ENCODE assay signal across 21 cellular contexts in genomic region chr9:136247947-136248637, GRCh38. TPM values are rescaled to one million over a fixed set of nuclear protein-coding genes. Genes with fewer than 3 reads are reported as not detected.
"Had no signal": no experiment of that assay in that cellular context is flagged by ENCODE, and none has a peak within 500 bp of the region (broad histone marks: within the 10 kb centered on the region; RNA-seq: fewer than 3 reads in every experiment).

No MANE protein-coding gene starts in this region.

- H3K9me3 ChIP-seq: colonic mucosa, lower lobe of right lung, transverse colon had no signal

- H3K9me3 Mint-ChIP-seq: activated naive CD8-positive, alpha-beta T cell treated with anti-CD3 and anti-CD28 coated beads for 36 hours; activated T-cell treated with anti-CD3 and anti-CD28 coated beads, Interleukin-2, amount 50 U/mL, for 4 hours; naive B cell; stimulated activated naive B cell treated with anti-CD40 and anti-IgM and Interleukin-4, amounts not matched to agents 10 μg/mL and 1 μg/mL and 100 μg/mL, for 72 hours had no signal

- H3K4me3 ChIP-seq: colonic mucosa, lower lobe of right lung, transverse colon had no signal

- H3K4me3 Mint-ChIP-seq: activated CD8-positive, alpha-beta memory T cell treated with anti-CD3 and anti-CD28 coated beads, Interleukin-2, amount 10 ng/mL, durations not matched to agents 7 days and 5 days; activated naive CD8-positive, alpha-beta T cell treated with anti-CD3 and anti-CD28 coated beads for 36 hours; activated T-cell treated with anti-CD3 and anti-CD28 coated beads, Interleukin-2, amount 50 U/mL, for 4 hours; stimulated activated naive B cell treated with anti-CD40 and anti-IgM and Interleukin-4, amounts not matched to agents 10 μg/mL and 1 μg/mL and 100 μg/mL, for 72 hours had no signal

- DNase-seq: activated CD4-positive, alpha-beta T cell treated with anti-CD3 and anti-CD28 coated beads, Interleukin-2, amount 50 U/mL, for 48 hours; activated CD4-positive, CD25-positive, alpha-beta regulatory T cell treated with anti-CD3 and anti-CD28 coated beads, Interleukin-2, amount 50 U/mL, for 72 hours; activated CD8-positive, alpha-beta memory T cell treated with anti-CD3 and anti-CD28 coated beads, Interleukin-2, amount 10 ng/mL, durations not matched to agents 7 days and 5 days; activated gamma-delta T cell treated with Interleukin-2 at 50 U/mL for 16 hours; activated naive CD8-positive, alpha-beta T cell treated with anti-CD3 and anti-CD28 coated beads for 36 hours; activated T-cell treated with anti-CD3 and anti-CD28 coated beads, Interleukin-2, amount 50 U/mL, for 4 hours; colonic mucosa; effector CD8-positive, alpha-beta T cell; naive B cell; stimulated activated CD4-positive, alpha-beta T cell treated with anti-CD3 and anti-CD28 coated beads, Interleukin-2, amount 100 ng/mL, for 24 hours; stimulated activated naive B cell treated with anti-CD40 and anti-IgM and Interleukin-4, amounts not matched to agents 10 μg/mL and 1 μg/mL and 100 μg/mL, for 72 hours; transverse colon had no signal

- ATAC-seq: activated CD8-positive, alpha-beta memory T cell treated with anti-CD3 and anti-CD28 coated beads, Interleukin-2, amount 10 ng/mL, durations not matched to agents 7 days and 5 days; activated T-cell treated with anti-CD3 and anti-CD28 coated beads, Interleukin-2, amount 50 U/mL, for 4 hours; lower lobe of right lung; sciatic nerve; stimulated activated naive B cell treated with anti-CD40 and anti-IgM and Interleukin-4, amounts not matched to agents 10 μg/mL and 1 μg/mL and 100 μg/mL, for 72 hours had no signal

- H3K4me1 ChIP-seq: colonic mucosa had no signal

- H3K36me3 Mint-ChIP-seq: activated CD8-positive, alpha-beta memory T cell treated with anti-CD3 and anti-CD28 coated beads, Interleukin-2, amount 10 ng/mL, durations not matched to agents 7 days and 5 days had no signal

- H3K27ac Mint-ChIP-seq: activated CD8-positive, alpha-beta memory T cell treated with anti-CD3 and anti-CD28 coated beads, Interleukin-2, amount 10 ng/mL, durations not matched to agents 7 days and 5 days; activated naive CD8-positive, alpha-beta T cell treated with anti-CD3 and anti-CD28 coated beads for 36 hours; stimulated activated naive B cell treated with anti-CD40 and anti-IgM and Interleukin-4, amounts not matched to agents 10 μg/mL and 1 μg/mL and 100 μg/mL, for 72 hours had no signal

- H3K36me3 ChIP-seq: colonic mucosa, lower lobe of right lung, transverse colon had no signal

- H3K27me3 Mint-ChIP-seq: activated naive CD8-positive, alpha-beta T cell treated with anti-CD3 and anti-CD28 coated beads for 36 hours had no signal

- H3K27ac ChIP-seq: colonic mucosa, lower lobe of right lung, transverse colon had no signal

RNA-seq across cellular contexts. Expression of gene LHX3, which starts 43.2 kb away (rescaled TPM):
- total RNA-seq: activated CD8-positive, alpha-beta memory T cell treated with anti-CD3 and anti-CD28 coated beads, Interleukin-2, amount 10 ng/mL, durations not matched to agents 7 days and 5 days; activated naive CD8-positive, alpha-beta T cell treated with anti-CD3 and anti-CD28 coated beads for 36 hours; bronchial epithelial cell; colonic mucosa; fibroblast of lung; frontal cortex; kidney epithelial cell; lower lobe of right lung; progenitor cell of endocrine pancreas; sciatic nerve; subcutaneous adipose tissue; T-helper 2 cell treated with Interferon-gamma antibody and Interleukin-4, amounts not matched to agents 100 ng/mL and 5 ng/mL, for 36 hours; transverse colon had no signal

RNA-seq across cellular contexts. Expression of gene CCDC187, which starts 55.8 kb away (rescaled TPM):
- total RNA-seq: activated CD8-positive, alpha-beta memory T cell treated with anti-CD3 and anti-CD28 coated beads, Interleukin-2, amount 10 ng/mL, durations not matched to agents 7 days and 5 days; activated naive CD8-positive, alpha-beta T cell treated with anti-CD3 and anti-CD28 coated beads for 36 hours; bronchial epithelial cell; fibroblast of lung; subcutaneous adipose tissue; T-helper 2 cell treated with Interferon-gamma antibody and Interleukin-4, amounts not matched to agents 100 ng/mL and 5 ng/mL, for 36 hours had no signal
